21 cellular contexts compared by ENCODE assay signal in the genomic region with DNA sequence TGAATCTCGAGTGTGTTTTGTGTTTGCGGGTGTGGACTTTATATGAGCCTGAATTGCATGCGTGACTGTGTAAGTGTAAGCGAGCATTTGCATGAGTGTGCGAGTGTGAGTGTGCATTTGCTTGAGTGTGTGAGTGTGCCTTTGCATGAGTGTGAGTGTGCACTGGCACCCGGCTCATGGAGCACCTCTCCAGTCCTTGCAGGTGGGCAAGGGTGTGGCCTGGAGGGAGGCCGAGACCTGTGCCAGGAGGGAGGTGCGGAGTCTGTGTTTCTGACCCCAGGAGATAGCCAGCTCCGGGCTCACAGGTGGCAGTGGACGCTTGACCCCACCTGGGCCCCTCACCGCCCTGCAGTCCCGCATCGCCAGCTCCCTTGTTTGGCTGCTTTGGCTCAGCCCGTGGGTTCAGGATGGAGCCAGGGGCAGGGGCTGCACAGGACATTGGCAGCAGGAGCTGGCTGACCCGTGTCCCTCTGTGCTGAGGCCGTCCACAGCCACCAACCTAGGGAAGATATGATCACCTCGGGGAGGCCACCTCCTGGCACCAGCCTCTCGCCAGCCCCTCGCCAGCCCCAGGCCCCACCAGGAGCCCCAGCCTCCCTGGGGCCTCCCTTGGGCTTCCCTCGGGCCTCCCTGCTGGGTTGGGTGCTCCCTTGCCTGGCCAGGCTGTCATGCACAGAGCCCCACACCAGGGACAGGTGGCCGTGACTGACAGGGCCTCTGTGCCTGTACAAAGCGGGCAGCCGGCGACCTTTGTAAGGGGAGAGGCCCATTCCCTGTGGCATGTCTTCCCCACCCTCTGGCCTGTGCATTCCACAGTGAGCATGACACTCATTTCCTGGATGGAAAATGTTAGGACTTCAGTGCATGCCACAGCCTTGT.
DNase-seq lines count a peak whose midpoint lies in the region; FAIRE-seq and TF ChIP-seq lines count a peak whose summit lies in the region.
"Had no signal": no experiment of that assay in that cellular context is flagged by ENCODE, and none has a peak within 500 bp of the region (broad histone marks: within the 10 kb centered on the region; RNA-seq: fewer than 3 reads in every experiment).

No MANE protein-coding gene starts in this region.

- no peaks in the 10 kb centered on the region for H3K27me3 Mint-ChIP-seq in type B pancreatic cell

- H3K27me3 ChIP-seq in ovary = no peaks in the 10 kb centered on the region
- H3K27me3 ChIP-seq: esophagus squamous epithelium had no signal

- no peak overlapping the region for H3K4me3 ChIP-seq in coronary artery
- H3K4me3 ChIP-seq in ovary = no peak overlapping the region
- H3K4me3 ChIP-seq: esophagus squamous epithelium, left ventricle myocardium inferior, smooth muscle cell had no signal

- no peak for TF ChIP-seq POLR2A in ovary (IDR thresholded peaks at IDR 0.05)
- TF ChIP-seq POLR2A in GM12891 (IDR thresholded peaks at IDR 0.05; ENCODE audit: low read depth, low read length) = no peak

- FAIRE-seq in GM12891 (lab: Jason Lieb, UNC) = no peak

- no peaks in the 10 kb centered on the region for H3K4me1 ChIP-seq in ovary (ENCODE audit: insufficient read depth)
- H3K4me1 ChIP-seq: left ventricle myocardium inferior had no signal

- DNase-seq in DMS53 (lab: John Stamatoyannopoulos, UW) = peak; percentile 22
- no peak for DNase-seq in DMS53 treated with DMSO at 0.1 percent for 48 hours (lab: John Stamatoyannopoulos, UW; ENCODE audit: unreplicated experiment)
- peak; percentile 58 for DNase-seq in coronary artery (ENCODE audit: low spot score)
- peak; percentile 87 for DNase-seq in mesenteric fat pad (ENCODE audit: low spot score)
- DNase-seq in type B pancreatic cell (ENCODE audit: extremely low spot score, unreplicated experiment) = no peak
- no peak for DNase-seq in ovary
- DNase-seq in activated T-cell treated with anti-CD3 and anti-CD28 coated beads for 4 hours = no peak
- no peak for DNase-seq in GM12891 (ENCODE audit: insufficient read length, low spot score)
- DNase-seq: activated CD4-positive, alpha-beta memory T cell treated with anti-CD3 and anti-CD28 coated beads for 36 hours; anterior cingulate cortex; cortex of kidney; esophagus squamous epithelium; Kasumi-1; left ventricle myocardium inferior; NCI-H1436 treated with DMSO at 0.1 percent for 48 hours; NCI-H446; stimulated activated naive CD8-positive, alpha-beta T cell treated with anti-CD3 and anti-CD28 coated beads, Interleukin-15, amount 100 ng/mL, for 72 hours had no signal

- peaks cover 10% of the 10 kb centered on the region for H3K4me1 Mint-ChIP-seq in type B pancreatic cell (ENCODE audit: unreplicated experiment)
- H3K4me1 Mint-ChIP-seq: stimulated activated naive CD8-positive, alpha-beta T cell treated with anti-CD3 and anti-CD28 coated beads, Interleukin-15, amount 100 ng/mL, for 72 hours had no signal

- no peak for TF ChIP-seq CTCF in coronary artery (IDR thresholded peaks at IDR 0.05)
- TF ChIP-seq CTCF in type B pancreatic cell (conservative IDR thresholded peaks at IDR 0.05) = no peak
- no peak for TF ChIP-seq CTCF in ovary (IDR thresholded peaks at IDR 0.05)

- H3K27ac ChIP-seq in coronary artery = no peak overlapping the region
- H3K27ac ChIP-seq in ovary = no peak overlapping the region
- H3K27ac ChIP-seq: 22Rv1, esophagus squamous epithelium, HL-60, left ventricle myocardium inferior had no signal

- no peak for TF ChIP-seq EP300 in ovary (IDR thresholded peaks at IDR 0.05)

- H3K4me3 Mint-ChIP-seq in type B pancreatic cell = no peak overlapping the region
- H3K4me3 Mint-ChIP-seq: activated CD4-positive, alpha-beta memory T cell treated with anti-CD3 and anti-CD28 coated beads for 36 hours; stimulated activated naive CD8-positive, alpha-beta T cell treated with anti-CD3 and anti-CD28 coated beads, Interleukin-15, amount 100 ng/mL, for 72 hours had no signal

- WGBS in ovary, 3 donors = 92 to 94% (median 92%) methylated on average over 23 to 24 of the region's 24 CpGs

- H3K27ac Mint-ChIP-seq in type B pancreatic cell = peak overlapping the region; percentile 50
- H3K27ac Mint-ChIP-seq: activated CD4-positive, alpha-beta memory T cell treated with anti-CD3 and anti-CD28 coated beads for 36 hours; activated T-helper 2 cell treated with anti-CD3 and anti-CD28 coated beads, Interferon-gamma antibody, Interleukin-2, Interleukin-4, amounts not matched to agents 10 μg/mL and 5 μg/mL and 100 μg/mL, durations not matched to agents 14 hours and 24 hours and 36 hours; stimulated activated naive CD8-positive, alpha-beta T cell treated with anti-CD3 and anti-CD28 coated beads, Interleukin-15, amount 100 ng/mL, for 72 hours had no signal

- no peaks in the 10 kb centered on the region for H3K9me3 ChIP-seq in ovary
- H3K9me3 ChIP-seq: esophagus squamous epithelium, left ventricle myocardium inferior had no signal

- no peaks in the 10 kb centered on the region for H3K36me3 Mint-ChIP-seq in type B pancreatic cell
- H3K36me3 Mint-ChIP-seq: activated CD4-positive, alpha-beta memory T cell treated with anti-CD3 and anti-CD28 coated beads for 36 hours had no signal

- no peaks in the 10 kb centered on the region for H3K36me3 ChIP-seq in ovary
- H3K36me3 ChIP-seq: esophagus squamous epithelium, left ventricle myocardium inferior had no signal

- no peaks in the 10 kb centered on the region for H3K9me3 Mint-ChIP-seq in type B pancreatic cell
- H3K9me3 Mint-ChIP-seq: activated CD4-positive, alpha-beta memory T cell treated with anti-CD3 and anti-CD28 coated beads for 36 hours; activated T-helper 2 cell treated with anti-CD3 and anti-CD28 coated beads, Interferon-gamma antibody, Interleukin-2, Interleukin-4, amounts not matched to agents 10 μg/mL and 5 μg/mL and 100 μg/mL, durations not matched to agents 14 hours and 24 hours and 36 hours had no signal

- intact Hi-C loops in ovary (cut with DNase I) = no loop called here

TF ChIP-seq in GM12891, 5 proteins besides CTCF, POLR2A, EP300 and RAD21:
- TF ChIP-seq TAF1 (IDR thresholded peaks at IDR 0.05; ENCODE audit: low read depth, low read length) (no peak), SPI1 (IDR thresholded peaks at IDR 0.05; ENCODE audit: low read depth, low read length) (no peak), PAX5 (IDR thresholded peaks at IDR 0.05; ENCODE audit: insufficient read depth, low read length, severe bottlenecking) (no peak), POU2F2 (IDR thresholded peaks at IDR 0.05; ENCODE audit: low read depth, low read length) (no peak), POLR2AphosphoS5 (IDR thresholded peaks at IDR 0.05; ENCODE audit: low read depth, low read length) (no peak)

Comparison
In these comparisons a context has a peak if more than half of its experiments do, and no peak if none do; other contexts are left out.
1. DNase-seq: peak in DMS53 (single experiment), coronary artery (single experiment) and mesenteric fat pad (single experiment); none in DMS53 treated with DMSO at 0.1 percent for 48 hours (single experiment), type B pancreatic cell (single experiment), ovary (0 of 5), activated T-cell treated with anti-CD3 and anti-CD28 coated beads for 4 hours (single experiment) and GM12891 (single experiment).